Comparison of ENCODE assay signal across 7 cellular contexts in genomic region chr19:35144600-35145436, GRCh38. TPM values are rescaled to one million over a fixed set of nuclear protein-coding genes. Genes with fewer than 3 reads are reported as not detected.
DNase-seq lines count a peak whose midpoint lies in the region; ATAC-seq, FAIRE-seq and TF ChIP-seq lines count a peak whose summit lies in the region.
"Had no signal": no experiment of that assay in that cellular context is flagged by ENCODE, and none has a peak within 500 bp of the region (broad histone marks: within the 10 kb centered on the region; RNA-seq: fewer than 3 reads in every experiment).

No MANE protein-coding gene starts in this region.

- TF ChIP-seq EP300 in GM12878 (IDR thresholded peaks at IDR 0.05; ENCODE audit: borderline replicate concordance in 1 of 2, control insufficient read depth in 1 of 2, low read depth in 2 of 2, low read length in 2 of 2), result no peak

- H4K20me1 ChIP-seq in GM12878 (ENCODE audit: control insufficient read depth, insufficient read depth), result no peaks in the 10 kb centered on the region

- no peaks in the 10 kb centered on the region for H3K9me3 Mint-ChIP-seq in progenitor cell of endocrine pancreas (ENCODE audit: low read depth)
- H3K9me3 Mint-ChIP-seq: central memory CD8-positive, alpha-beta T cell had no signal

- WGBS in GM12878 (ENCODE audit: insufficient coverage, insufficient replicate concordance, low lambda C conversion rate, missing lambda C conversion rate), result 13% methylated on average over 13 of the region's 15 CpGs

- no peaks in the 10 kb centered on the region for H3K36me3 ChIP-seq in GM12878 (ENCODE audit: control insufficient read depth in 2 of 2, insufficient read depth in 2 of 2, low read length in 1 of 2)

- no TSS peak for BruUV-seq in GM12878 (replicated peaks; lab: Mats Ljungman, UMichigan)

- intact Hi-C loops in GM12878 (cut with micrococcal nuclease; ENCODE audit: unreplicated experiment), result loop anchor here (5.0 kb wide), 1 partner anchor 102 kb away; the partner anchor contains the start of gene LSR

- H3K36me3 Mint-ChIP-seq in progenitor cell of endocrine pancreas (ENCODE audit: insufficient read depth), result no peaks in the 10 kb centered on the region

- no peak for FAIRE-seq in GM12878 (lab: Jason Lieb, UNC)
- peak; percentile 90 for FAIRE-seq in urothelium cell line (lab: Jason Lieb, UNC)

- H3K4me3 Mint-ChIP-seq in progenitor cell of endocrine pancreas (ENCODE audit: low read depth), result no peak overlapping the region

- no peak overlapping the region for H3K4me2 ChIP-seq in GM12878 (ENCODE audit: control insufficient read depth, insufficient read depth)

- ATAC-seq in GM12878, result no peak

- CTCF ChIA-PET in GM12878 (lab: Yijun Ruan, JAX), result interaction anchor here (0.8 to 1.8 kb wide), 4 partner anchors 21 to 78 kb away, joined by 3 to 6 read pairs (median 4); no protein-coding TSS in a partner anchor

- peaks cover 68% of the 10 kb centered on the region for H3K27me3 Mint-ChIP-seq in progenitor cell of endocrine pancreas
- H3K27me3 Mint-ChIP-seq: central memory CD8-positive, alpha-beta T cell had no signal

- H3K4me3 ChIP-seq in GM12878, result no peak overlapping the region

- H3K79me2 ChIP-seq in GM12878 (ENCODE audit: control insufficient read depth, insufficient read depth, low read length), result no peaks in the 10 kb centered on the region

- DNase-seq in stimulated activated CD4-positive, alpha-beta T cell treated with anti-CD3 and anti-CD28 coated beads, Interleukin-4, amount 100 ng/mL, for 24 hours, result peak; percentile 33
- DNase-seq in stimulated activated CD4-positive, alpha-beta T cell treated with anti-CD3 and anti-CD28 coated beads, Interleukin-12 subunit alpha, Interleukin-12 subunit beta, amount 100 ng/mL, for 4 hours, result no peak
- DNase-seq in GM12878 (ENCODE audit: low read depth, low spot score) (no peak), urothelium cell line (ENCODE audit: low spot score) (peak; percentile 84), progenitor cell of endocrine pancreas (ENCODE audit: low spot score, unreplicated experiment) (no peak)
- no peak for DNase-seq in stimulated activated CD4-positive, alpha-beta T cell treated with anti-CD3 and anti-CD28 coated beads, Interleukin-4, amount 100 ng/mL, for 4 hours

- TF ChIP-seq RAD21 in GM12878 (IDR thresholded peaks at IDR 0.05; ENCODE audit: insufficient read depth, low read depth, low read length), result no peak

- no peak overlapping the region for H3K9ac ChIP-seq in GM12878 (ENCODE audit: control insufficient read depth, insufficient read depth, low read length)

- RAD21 ChIA-PET in GM12878 (lab: Charles Lee; ENCODE audit: unreplicated experiment), result interaction anchor here (0.6 kb wide), 1 partner anchor 175 kb away, joined by 7 read pairs; no protein-coding TSS in a partner anchor

- TF ChIP-seq POLR2A in GM12878 (IDR thresholded peaks at IDR 0.05; ENCODE audit: low read depth, low read length), result no peak

- H3K27me3 ChIP-seq in GM12878 (replicated peaks in 1 of 2; ENCODE audit: control insufficient read depth in 2 of 2, insufficient read depth in 2 of 2, low read length in 1 of 2), result peaks cover 2 to 5% of the 10 kb centered on the region in 2 experiments; a peak in 2 of 4 replicates

- H3K27ac Mint-ChIP-seq in progenitor cell of endocrine pancreas, result no peak overlapping the region

- H2AFZ ChIP-seq in GM12878 (ENCODE audit: control insufficient read depth, low read depth, low read length), result no peak overlapping the region

- H3K4me1 Mint-ChIP-seq in progenitor cell of endocrine pancreas (ENCODE audit: low read depth), result peaks cover 3% of the 10 kb centered on the region

- no peak overlapping the region for H3K27ac ChIP-seq in GM12878 (ENCODE audit: control insufficient read depth, insufficient read depth)

- TF ChIP-seq CTCF in GM12878 (IDR thresholded peaks at IDR 0.05 in 2 of 3, conservative IDR thresholded peaks at IDR 0.05 in 1 of 3; ENCODE audit: control insufficient read depth in 2 of 3, extremely low read depth in 1 of 3, insufficient read depth in 1 of 3, low read depth in 3 of 3, low read length in 3 of 3) (no peak), progenitor cell of endocrine pancreas (IDR thresholded peaks at IDR 0.05; ENCODE audit: unreplicated experiment) (no peak)

- in situ Hi-C loops in GM12878 (cut with MboI), result no loop called here

- SMC1A ChIA-PET in GM12878 (lab: Charles Lee; ENCODE audit: uncharacterized antibody, unreplicated experiment), result interaction anchor here (0.6 to 1.3 kb wide), 4 partner anchors 59 to 314 kb away, joined by 3 read pairs; no protein-coding TSS in a partner anchor

- H3K9me3 ChIP-seq in GM12878 (replicated peaks; ENCODE audit: control insufficient read depth, insufficient read depth, low read length), result no peaks in the 10 kb centered on the region

- POLR2A ChIA-PET in GM12878 (lab: Charles Lee), result no interaction called here

- peaks cover 13% of the 10 kb centered on the region for H3K4me1 ChIP-seq in GM12878 (ENCODE audit: control insufficient read depth, insufficient read depth, low read length)

RNA-seq across cellular contexts. Expression of gene FXYD7, which starts 1.8 kb away (rescaled TPM):
- total RNA-seq in GM12878 (2013; cell fraction: nucleolus; rRNA removed), result not detected in 2 replicates
- total RNA-seq in GM12878 (2014; rRNA removed), result not detected in 2 replicates
- not detected in 2 replicates for total RNA-seq in GM12878 (2014; rRNA removed; fragmentation: Illumina TruSeq; extraction: Trizol)
- total RNA-seq in GM12878 (2021), result 0.28 TPM in 1 of 2 replicates, not detected in the other
- not detected for polyA plus RNA-seq in GM12878 (2011; ENCODE audit: low read depth)
- polyA plus RNA-seq in GM12878 (2011; rRNA removed), result 0.07 and 0.12 TPM in 2 replicates
- 0.28 and 0.40 TPM in 2 replicates for polyA plus RNA-seq in GM12878 (2011; cell fraction: cytosol; rRNA removed)
- polyA plus RNA-seq in GM12878 (2011; cell fraction: nucleus; rRNA removed), result 0.53 and 0.67 TPM in 2 replicates
- 0.15 and 0.19 TPM in 2 replicates for polyA plus RNA-seq in GM12878 (2012)
- polyA plus RNA-seq in GM12878 (2014; fragmentation: Illumina TruSeq; extraction: Trizol), result not detected in 2 replicates
- under 1 TPM in 1 of 2 experiments, not detected in 1; 0.07 TPM for polyA plus RNA-seq in GM12878 (2014; fragmentation: Nextera tagmentation; extraction: Ambion mirVana)
- 0.37 TPM in 1 of 2 replicates, not detected in the other for polyA plus RNA-seq in GM12878 (2014; rRNA removed)
- not detected for polyA plus RNA-seq in GM12878 (2016; fragmentation: Nextera tagmentation; extraction: Ambion mirVana)
- polyA minus RNA-seq in GM12878 (2011; rRNA and poly(A)+ RNA removed), result not detected in 2 replicates
- polyA minus RNA-seq in GM12878 (2011; cell fraction: cytosol; rRNA and poly(A)+ RNA removed), result not detected in 2 replicates
- not detected in 2 replicates for polyA minus RNA-seq in GM12878 (2011; cell fraction: nucleus; rRNA and poly(A)+ RNA removed)
- total RNA-seq in progenitor cell of endocrine pancreas, result not detected in 2 replicates

RNA-seq across cellular contexts. Expression of gene FXYD1, which starts 6.2 kb away (rescaled TPM):
- not detected in 2 replicates for total RNA-seq in GM12878 (2013; cell fraction: nucleolus; rRNA removed)
- 1.0 TPM in 1 of 2 replicates, not detected in the other for total RNA-seq in GM12878 (2014; rRNA removed)
- not detected in 2 replicates for total RNA-seq in GM12878 (2014; rRNA removed; fragmentation: Illumina TruSeq; extraction: Trizol)
- total RNA-seq in GM12878 (2021), result 1.2 and 1.4 TPM in 2 replicates
- not detected for polyA plus RNA-seq in GM12878 (2011; ENCODE audit: low read depth)
- polyA plus RNA-seq in GM12878 (2011; rRNA removed), result 0.29 and 0.54 TPM in 2 replicates
- 0.21 and 0.75 TPM in 2 replicates for polyA plus RNA-seq in GM12878 (2011; cell fraction: cytosol; rRNA removed)
- polyA plus RNA-seq in GM12878 (2011; cell fraction: nucleus; rRNA removed), result 0.82 and 1.0 TPM in 2 replicates
- 0.29 and 0.37 TPM in 2 replicates for polyA plus RNA-seq in GM12878 (2012)
- polyA plus RNA-seq in GM12878 (2014; fragmentation: Illumina TruSeq; extraction: Trizol), result 0.34 TPM in 1 of 2 replicates, not detected in the other
- polyA plus RNA-seq in GM12878 (2014; fragmentation: Nextera tagmentation; extraction: Ambion mirVana), result not detected
- 0.14 and 0.37 TPM in 2 replicates for polyA plus RNA-seq in GM12878 (2014; rRNA removed)
- under 1 TPM in 1 of 2 experiments, not detected in 1; 0.44 TPM for polyA plus RNA-seq in GM12878 (2016; fragmentation: Nextera tagmentation; extraction: Ambion mirVana)
- 0.62 TPM in 1 of 2 replicates, not detected in the other for polyA minus RNA-seq in GM12878 (2011; rRNA and poly(A)+ RNA removed)
- polyA minus RNA-seq in GM12878 (2011; cell fraction: cytosol; rRNA and poly(A)+ RNA removed), result not detected in 2 replicates
- polyA minus RNA-seq in GM12878 (2011; cell fraction: nucleus; rRNA and poly(A)+ RNA removed), result not detected in 2 replicates
- total RNA-seq in progenitor cell of endocrine pancreas, result not detected in 2 replicates

RNA-seq across cellular contexts. Expression of gene FXYD5, which starts 9.7 kb away (rescaled TPM):
- 52.2 and 59.7 TPM in 2 replicates for total RNA-seq in GM12878 (2013; cell fraction: nucleolus; rRNA removed)
- 87.9 and 98.5 TPM in 2 replicates for total RNA-seq in GM12878 (2014; rRNA removed)
- total RNA-seq in GM12878 (2014; rRNA removed; fragmentation: Illumina TruSeq; extraction: Trizol), result 81.3 and 93.1 TPM in 2 replicates
- 94.7 and 106 TPM in 2 replicates for total RNA-seq in GM12878 (2021)
- 80.1 TPM for polyA plus RNA-seq in GM12878 (2011; ENCODE audit: low read depth)
- 46.4 and 82.4 TPM in 2 replicates for polyA plus RNA-seq in GM12878 (2011; rRNA removed)
- 211 and 223 TPM in 2 replicates for polyA plus RNA-seq in GM12878 (2011; cell fraction: cytosol; rRNA removed)
- polyA plus RNA-seq in GM12878 (2011; cell fraction: nucleus; rRNA removed), result 94.1 and 97.6 TPM in 2 replicates
- polyA plus RNA-seq in GM12878 (2012), result 141 and 168 TPM in 2 replicates
- polyA plus RNA-seq in GM12878 (2014; fragmentation: Illumina TruSeq; extraction: Trizol), result 117 and 159 TPM in 2 replicates
- polyA plus RNA-seq in GM12878 (2014; fragmentation: Nextera tagmentation; extraction: Ambion mirVana), result 10 to 100 TPM; 30.0 to 50.9 TPM
- polyA plus RNA-seq in GM12878 (2014; rRNA removed), result 63.2 and 73.1 TPM in 2 replicates
- polyA plus RNA-seq in GM12878 (2016; fragmentation: Nextera tagmentation; extraction: Ambion mirVana), result 100 to 1,000 TPM; 105 to 118 TPM
- 128 and 219 TPM in 2 replicates for polyA minus RNA-seq in GM12878 (2011; rRNA and poly(A)+ RNA removed)
- polyA minus RNA-seq in GM12878 (2011; cell fraction: cytosol; rRNA and poly(A)+ RNA removed), result 99.8 and 105 TPM in 2 replicates
- 31.8 and 51.6 TPM in 2 replicates for polyA minus RNA-seq in GM12878 (2011; cell fraction: nucleus; rRNA and poly(A)+ RNA removed)
- total RNA-seq in progenitor cell of endocrine pancreas, result 0.62 and 1.2 TPM in 2 replicates

RNA-seq across cellular contexts. Expression of gene LGI4, which starts 10.0 kb away (rescaled TPM):
- total RNA-seq in GM12878 (2013; cell fraction: nucleolus; rRNA removed), result 0.17 TPM in 1 of 2 replicates, not detected in the other
- total RNA-seq in GM12878 (2014; rRNA removed) (0.16 TPM in 1 of 2 replicates, not detected in the other), GM12878 (2014; rRNA removed; fragmentation: Illumina TruSeq; extraction: Trizol) (not detected in 2 replicates), GM12878 (2021) (0.29 TPM in 1 of 2 replicates, not detected in the other), progenitor cell of endocrine pancreas (0.20 TPM in 1 of 2 replicates, not detected in the other)
- polyA plus RNA-seq in GM12878 (2011; ENCODE audit: low read depth), result not detected
- polyA plus RNA-seq in GM12878 (2011; rRNA removed) (0.11 TPM in 1 of 2 replicates, not detected in the other), GM12878 (2014; fragmentation: Illumina TruSeq; extraction: Trizol) (not detected in 2 replicates), GM12878 (2014; fragmentation: Nextera tagmentation; extraction: Ambion mirVana) (not detected), GM12878 (2014; rRNA removed) (not detected in 2 replicates), GM12878 (2016; fragmentation: Nextera tagmentation; extraction: Ambion mirVana) (not detected)
- 0.08 and 0.15 TPM in 2 replicates for polyA plus RNA-seq in GM12878 (2011; cell fraction: cytosol; rRNA removed)
- 0.85 and 0.99 TPM in 2 replicates for polyA plus RNA-seq in GM12878 (2011; cell fraction: nucleus; rRNA removed)
- 0.03 and 0.20 TPM in 2 replicates for polyA plus RNA-seq in GM12878 (2012)
- not detected in 2 replicates for polyA minus RNA-seq in GM12878 (2011; rRNA and poly(A)+ RNA removed)
- not detected in 2 replicates for polyA minus RNA-seq in GM12878 (2011; cell fraction: cytosol; rRNA and poly(A)+ RNA removed)
- not detected in 2 replicates for polyA minus RNA-seq in GM12878 (2011; cell fraction: nucleus; rRNA and poly(A)+ RNA removed)

RNA-seq across cellular contexts. Expression of gene FXYD3, which starts 29.2 kb away (rescaled TPM):
- total RNA-seq in GM12878 (2013; cell fraction: nucleolus; rRNA removed), result not detected in 2 replicates
- total RNA-seq in GM12878 (2014; rRNA removed) (not detected in 2 replicates), GM12878 (2014; rRNA removed; fragmentation: Illumina TruSeq; extraction: Trizol) (not detected in 2 replicates), GM12878 (2021) (0.44 and 0.80 TPM in 2 replicates), progenitor cell of endocrine pancreas (14.2 and 17.3 TPM in 2 replicates)
- polyA plus RNA-seq in GM12878 (2011; ENCODE audit: low read depth), result not detected
- polyA plus RNA-seq in GM12878 (2011; rRNA removed) (not detected in 2 replicates), GM12878 (2014; fragmentation: Illumina TruSeq; extraction: Trizol) (not detected in 2 replicates), GM12878 (2014; fragmentation: Nextera tagmentation; extraction: Ambion mirVana) (under 1 TPM in 1 of 2 experiments, not detected in 1; 0.09 TPM), GM12878 (2014; rRNA removed) (not detected in 2 replicates), GM12878 (2016; fragmentation: Nextera tagmentation; extraction: Ambion mirVana) (not detected)
- not detected in 2 replicates for polyA plus RNA-seq in GM12878 (2011; cell fraction: cytosol; rRNA removed)
- not detected in 2 replicates for polyA plus RNA-seq in GM12878 (2011; cell fraction: nucleus; rRNA removed)
- not detected in 2 replicates for polyA plus RNA-seq in GM12878 (2012)
- not detected in 2 replicates for polyA minus RNA-seq in GM12878 (2011; rRNA and poly(A)+ RNA removed)
- not detected in 2 replicates for polyA minus RNA-seq in GM12878 (2011; cell fraction: cytosol; rRNA and poly(A)+ RNA removed)
- not detected in 2 replicates for polyA minus RNA-seq in GM12878 (2011; cell fraction: nucleus; rRNA and poly(A)+ RNA removed)

Comparison
In these comparisons a context has a peak if more than half of its experiments do, and no peak if none do; other contexts are left out.
1. DNase-seq: peak in stimulated activated CD4-positive, alpha-beta T cell treated with anti-CD3 and anti-CD28 coated beads, Interleukin-4, amount 100 ng/mL, for 24 hours (single experiment) and urothelium cell line (single experiment); none in stimulated activated CD4-positive, alpha-beta T cell treated with anti-CD3 and anti-CD28 coated beads, Interleukin-12 subunit alpha, Interleukin-12 subunit beta, amount 100 ng/mL, for 4 hours (single experiment), GM12878 (single experiment), progenitor cell of endocrine pancreas (single experiment) and stimulated activated CD4-positive, alpha-beta T cell treated with anti-CD3 and anti-CD28 coated beads, Interleukin-4, amount 100 ng/mL, for 4 hours (0 of 2).
2. RNA of gene FXYD5, which starts 9.7 kb away (total RNA-seq): 52.2 to 106 TPM in GM12878; 0.62 to 1.2 TPM in progenitor cell of endocrine pancreas; every median in the first group is over 10 times any median in the second.